In genomic region chr9:113650207-113651131, GRCh38 we compare ENCODE assay signal across 1 cellular context.
TF ChIP-seq lines count a peak whose summit lies in the region.

No MANE protein-coding gene starts in this region.

TF ChIP-seq in HepG2, 621 proteins besides CTCF, POLR2A, EP300 and RAD21 (continued from another document and continues in another):
- peak; percentile 71; the same call in 1 of the 2 replicates for TF ChIP-seq AKAP8 (CRISPR knock-in tag; IDR thresholded peaks at IDR 0.05)
- TF ChIP-seq DNMT3B (CRISPR knock-in tag; conservative IDR thresholded peaks at IDR 0.05), result no peak
- TF ChIP-seq STAG1 (CRISPR knock-in tag; IDR thresholded peaks at IDR 0.05), result no peak; the same call in 1 of the 2 replicates
- peak; percentile 91 for TF ChIP-seq JUN (CRISPR knock-in tag; IDR thresholded peaks at IDR 0.05)
- no peak for TF ChIP-seq IRF1 (CRISPR knock-in tag; IDR thresholded peaks at IDR 0.05; ENCODE audit: low read depth)
- peak; percentile 47; the same call in 1 of the 2 replicates for TF ChIP-seq ELF1 (CRISPR knock-in tag; IDR thresholded peaks at IDR 0.05)
- no peak for TF ChIP-seq ZNF513 (CRISPR knock-in tag; conservative IDR thresholded peaks at IDR 0.05)
- TF ChIP-seq ZNF674 (CRISPR knock-in tag; IDR thresholded peaks at IDR 0.05; ENCODE audit: low read depth), result no peak
- no peak for TF ChIP-seq ZFP62 (CRISPR knock-in tag; IDR thresholded peaks at IDR 0.05)
- TF ChIP-seq MAZ (IDR thresholded peaks at IDR 0.05; ENCODE audit: borderline replicate concordance, low read depth, low read length), result no peak
- 0 out of 2 replicates have a peak, but pooled peaks have one; percentile 43 for TF ChIP-seq MAZ (CRISPR knock-in tag; IDR thresholded peaks at IDR 0.05; ENCODE audit: low read depth)
- TF ChIP-seq, protein P1, sequence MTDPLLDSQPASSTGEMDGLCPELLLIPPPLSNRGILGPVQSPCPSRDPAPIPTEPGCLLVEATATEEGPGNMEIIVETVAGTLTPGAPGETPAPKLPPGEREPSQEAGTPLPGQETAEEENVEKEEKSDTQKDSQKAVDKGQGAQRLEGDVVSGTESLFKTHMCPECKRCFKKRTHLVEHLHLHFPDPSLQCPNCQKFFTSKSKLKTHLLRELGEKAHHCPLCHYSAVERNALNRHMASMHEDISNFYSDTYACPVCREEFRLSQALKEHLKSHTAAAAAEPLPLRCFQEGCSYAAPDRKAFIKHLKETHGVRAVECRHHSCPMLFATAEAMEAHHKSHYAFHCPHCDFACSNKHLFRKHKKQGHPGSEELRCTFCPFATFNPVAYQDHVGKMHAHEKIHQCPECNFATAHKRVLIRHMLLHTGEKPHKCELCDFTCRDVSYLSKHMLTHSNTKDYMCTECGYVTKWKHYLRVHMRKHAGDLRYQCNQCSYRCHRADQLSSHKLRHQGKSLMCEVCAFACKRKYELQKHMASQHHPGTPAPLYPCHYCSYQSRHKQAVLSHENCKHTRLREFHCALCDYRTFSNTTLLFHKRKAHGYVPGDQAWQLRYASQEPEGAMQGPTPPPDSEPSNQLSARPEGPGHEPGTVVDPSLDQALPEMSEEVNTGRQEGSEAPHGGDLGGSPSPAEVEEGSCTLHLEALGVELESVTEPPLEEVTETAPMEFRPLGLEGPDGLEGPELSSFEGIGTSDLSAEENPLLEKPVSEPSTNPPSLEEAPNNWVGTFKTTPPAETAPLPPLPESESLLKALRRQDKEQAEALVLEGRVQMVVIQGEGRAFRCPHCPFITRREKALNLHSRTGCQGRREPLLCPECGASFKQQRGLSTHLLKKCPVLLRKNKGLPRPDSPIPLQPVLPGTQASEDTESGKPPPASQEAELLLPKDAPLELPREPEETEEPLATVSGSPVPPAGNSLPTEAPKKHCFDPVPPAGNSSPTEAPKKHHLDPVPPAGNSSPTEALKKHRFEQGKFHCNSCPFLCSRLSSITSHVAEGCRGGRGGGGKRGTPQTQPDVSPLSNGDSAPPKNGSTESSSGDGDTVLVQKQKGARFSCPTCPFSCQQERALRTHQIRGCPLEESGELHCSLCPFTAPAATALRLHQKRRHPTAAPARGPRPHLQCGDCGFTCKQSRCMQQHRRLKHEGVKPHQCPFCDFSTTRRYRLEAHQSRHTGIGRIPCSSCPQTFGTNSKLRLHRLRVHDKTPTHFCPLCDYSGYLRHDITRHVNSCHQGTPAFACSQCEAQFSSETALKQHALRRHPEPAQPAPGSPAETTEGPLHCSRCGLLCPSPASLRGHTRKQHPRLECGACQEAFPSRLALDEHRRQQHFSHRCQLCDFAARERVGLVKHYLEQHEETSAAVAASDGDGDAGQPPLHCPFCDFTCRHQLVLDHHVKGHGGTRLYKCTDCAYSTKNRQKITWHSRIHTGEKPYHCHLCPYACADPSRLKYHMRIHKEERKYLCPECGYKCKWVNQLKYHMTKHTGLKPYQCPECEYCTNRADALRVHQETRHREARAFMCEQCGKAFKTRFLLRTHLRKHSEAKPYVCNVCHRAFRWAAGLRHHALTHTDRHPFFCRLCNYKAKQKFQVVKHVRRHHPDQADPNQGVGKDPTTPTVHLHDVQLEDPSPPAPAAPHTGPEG (CRISPR knock-in tag; IDR thresholded peaks at IDR 0.05), result no peak
- peak; percentile 45; the same call in 1 of the 2 replicates for TF ChIP-seq ZNF329 (CRISPR knock-in tag; IDR thresholded peaks at IDR 0.05; ENCODE audit: low read depth)
- TF ChIP-seq THYN1 (CRISPR knock-in tag; IDR thresholded peaks at IDR 0.05; ENCODE audit: borderline replicate concordance, low read depth), result no peak
- peak; percentile 83; the same call in 1 of the 2 replicates for TF ChIP-seq MIER3 (CRISPR knock-in tag; IDR thresholded peaks at IDR 0.05; ENCODE audit: borderline replicate concordance)
- TF ChIP-seq NBN (conservative IDR thresholded peaks at IDR 0.05), result no peak
- TF ChIP-seq, protein P2, sequence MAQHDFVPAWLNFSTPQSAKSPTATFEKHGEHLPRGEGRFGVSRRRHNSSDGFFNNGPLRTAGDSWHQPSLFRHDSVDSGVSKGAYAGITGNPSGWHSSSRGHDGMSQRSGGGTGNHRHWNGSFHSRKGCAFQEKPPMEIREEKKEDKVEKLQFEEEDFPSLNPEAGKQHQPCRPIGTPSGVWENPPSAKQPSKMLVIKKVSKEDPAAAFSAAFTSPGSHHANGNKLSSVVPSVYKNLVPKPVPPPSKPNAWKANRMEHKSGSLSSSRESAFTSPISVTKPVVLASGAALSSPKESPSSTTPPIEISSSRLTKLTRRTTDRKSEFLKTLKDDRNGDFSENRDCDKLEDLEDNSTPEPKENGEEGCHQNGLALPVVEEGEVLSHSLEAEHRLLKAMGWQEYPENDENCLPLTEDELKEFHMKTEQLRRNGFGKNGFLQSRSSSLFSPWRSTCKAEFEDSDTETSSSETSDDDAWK (CRISPR knock-in tag; IDR thresholded peaks at IDR 0.05), result no peak
- TF ChIP-seq, protein P3, sequence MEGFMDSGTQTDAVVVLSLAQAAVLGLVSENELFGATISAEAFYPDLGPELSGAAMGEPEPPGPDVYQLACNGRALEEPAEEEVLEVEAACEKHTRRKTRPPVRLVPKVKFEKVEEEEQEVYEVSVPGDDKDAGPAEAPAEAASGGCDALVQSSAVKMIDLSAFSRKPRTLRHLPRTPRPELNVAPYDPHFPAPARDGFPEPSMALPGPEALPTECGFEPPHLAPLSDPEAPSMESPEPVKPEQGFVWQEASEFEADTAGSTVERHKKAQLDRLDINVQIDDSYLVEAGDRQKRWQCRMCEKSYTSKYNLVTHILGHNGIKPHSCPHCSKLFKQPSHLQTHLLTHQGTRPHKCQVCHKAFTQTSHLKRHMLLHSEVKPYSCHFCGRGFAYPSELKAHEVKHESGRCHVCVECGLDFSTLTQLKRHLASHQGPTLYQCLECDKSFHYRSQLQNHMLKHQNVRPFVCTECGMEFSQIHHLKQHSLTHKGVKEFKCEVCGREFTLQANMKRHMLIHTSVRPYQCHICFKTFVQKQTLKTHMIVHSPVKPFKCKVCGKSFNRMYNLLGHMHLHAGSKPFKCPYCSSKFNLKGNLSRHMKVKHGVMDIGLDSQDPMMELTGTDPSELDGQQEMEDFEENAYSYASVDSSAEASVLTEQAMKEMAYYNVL (CRISPR knock-in tag; IDR thresholded peaks at IDR 0.05; ENCODE audit: borderline replicate concordance), result peak; percentile 66; the same call in 1 of the 2 replicates
- no peak for TF ChIP-seq ETS1 (CRISPR knock-in tag; IDR thresholded peaks at IDR 0.05)
- TF ChIP-seq ZBTB42 (CRISPR knock-in tag; IDR thresholded peaks at IDR 0.05), result no peak
- TF ChIP-seq KDM1A (CRISPR knock-in tag; IDR thresholded peaks at IDR 0.05), result peak; percentile 6; the same call in 1 of the 2 replicates
- no peak for TF ChIP-seq CERS6 (CRISPR knock-in tag; IDR thresholded peaks at IDR 0.05)
- TF ChIP-seq, protein P4, sequence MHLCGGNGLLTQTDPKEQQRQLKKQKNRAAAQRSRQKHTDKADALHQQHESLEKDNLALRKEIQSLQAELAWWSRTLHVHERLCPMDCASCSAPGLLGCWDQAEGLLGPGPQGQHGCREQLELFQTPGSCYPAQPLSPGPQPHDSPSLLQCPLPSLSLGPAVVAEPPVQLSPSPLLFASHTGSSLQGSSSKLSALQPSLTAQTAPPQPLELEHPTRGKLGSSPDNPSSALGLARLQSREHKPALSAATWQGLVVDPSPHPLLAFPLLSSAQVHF (CRISPR knock-in tag; IDR thresholded peaks at IDR 0.05), result no peak
- no peak for TF ChIP-seq NFIB (CRISPR knock-in tag; IDR thresholded peaks at IDR 0.05; ENCODE audit: borderline replicate concordance)
- TF ChIP-seq JUNB (CRISPR knock-in tag; IDR thresholded peaks at IDR 0.05; ENCODE audit: borderline replicate concordance), result no peak
- TF ChIP-seq ZFP90 (CRISPR knock-in tag; IDR thresholded peaks at IDR 0.05; ENCODE audit: borderline replicate concordance), result peak; percentile 73; the same call in 1 of the 2 replicates
- TF ChIP-seq THAP9 (CRISPR knock-in tag; IDR thresholded peaks at IDR 0.05; ENCODE audit: borderline replicate concordance), result peak; percentile 77
- no peak for TF ChIP-seq ZEB1 (IDR thresholded peaks at IDR 0.05; ENCODE audit: insufficient replicate concordance, low read depth)
- TF ChIP-seq, protein P5, sequence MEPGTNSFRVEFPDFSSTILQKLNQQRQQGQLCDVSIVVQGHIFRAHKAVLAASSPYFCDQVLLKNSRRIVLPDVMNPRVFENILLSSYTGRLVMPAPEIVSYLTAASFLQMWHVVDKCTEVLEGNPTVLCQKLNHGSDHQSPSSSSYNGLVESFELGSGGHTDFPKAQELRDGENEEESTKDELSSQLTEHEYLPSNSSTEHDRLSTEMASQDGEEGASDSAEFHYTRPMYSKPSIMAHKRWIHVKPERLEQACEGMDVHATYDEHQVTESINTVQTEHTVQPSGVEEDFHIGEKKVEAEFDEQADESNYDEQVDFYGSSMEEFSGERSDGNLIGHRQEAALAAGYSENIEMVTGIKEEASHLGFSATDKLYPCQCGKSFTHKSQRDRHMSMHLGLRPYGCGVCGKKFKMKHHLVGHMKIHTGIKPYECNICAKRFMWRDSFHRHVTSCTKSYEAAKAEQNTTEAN (CRISPR knock-in tag; conservative IDR thresholded peaks at IDR 0.05), result no peak; the same call in 1 of the 2 replicates
- TF ChIP-seq POLR2G (IDR thresholded peaks at IDR 0.05; ENCODE audit: low read depth, low read length), result peak; percentile 61
- no peak for TF ChIP-seq ZNF83 (CRISPR knock-in tag; IDR thresholded peaks at IDR 0.05; ENCODE audit: borderline replicate concordance)
- TF ChIP-seq RBFOX2 (IDR thresholded peaks at IDR 0.05; ENCODE audit: low read depth, low read length), result no peak
- no peak for TF ChIP-seq ZNF512 (CRISPR knock-in tag; IDR thresholded peaks at IDR 0.05)
- TF ChIP-seq ZNF333 (CRISPR knock-in tag; IDR thresholded peaks at IDR 0.05; ENCODE audit: borderline replicate concordance), result no peak
- peak; percentile 80 for TF ChIP-seq TEAD3 (CRISPR knock-in tag; optimal IDR thresholded peaks at IDR 0.05; ENCODE audit: borderline replicate concordance)
- TF ChIP-seq DPF2 (CRISPR knock-in tag; IDR thresholded peaks at IDR 0.05; ENCODE audit: borderline replicate concordance, low read depth), result peak; percentile 93
- no peak for TF ChIP-seq ZNF3 (CRISPR knock-in tag; IDR thresholded peaks at IDR 0.05)
